In genomic region chr3:185502987-185503386, GRCh38 we compare ENCODE assay signal across 1 cellular context.
TF ChIP-seq lines count a peak whose summit lies in the region.

No MANE protein-coding gene starts in this region.

TF ChIP-seq in HepG2, 621 proteins besides CTCF, POLR2A, EP300 and RAD21:
- TF ChIP-seq ZNF292 (CRISPR knock-in tag; IDR thresholded peaks at IDR 0.05; ENCODE audit: borderline replicate concordance, low read depth) = 0 out of 2 replicates have a peak, but pooled peaks have one; percentile 29
- TF ChIP-seq ZNF605 (CRISPR knock-in tag; IDR thresholded peaks at IDR 0.05) = 0 out of 2 replicates have a peak, but pooled peaks have one; percentile 49
- TF ChIP-seq HNF4A (CRISPR knock-in tag; IDR thresholded peaks at IDR 0.05) = peak; percentile 24; the same call in 1 of the 2 replicates
- peak; percentile 78; the same call in 1 of the 2 replicates for TF ChIP-seq MEF2D (CRISPR knock-in tag; IDR thresholded peaks at IDR 0.05)
- TF ChIP-seq, protein P1, sequence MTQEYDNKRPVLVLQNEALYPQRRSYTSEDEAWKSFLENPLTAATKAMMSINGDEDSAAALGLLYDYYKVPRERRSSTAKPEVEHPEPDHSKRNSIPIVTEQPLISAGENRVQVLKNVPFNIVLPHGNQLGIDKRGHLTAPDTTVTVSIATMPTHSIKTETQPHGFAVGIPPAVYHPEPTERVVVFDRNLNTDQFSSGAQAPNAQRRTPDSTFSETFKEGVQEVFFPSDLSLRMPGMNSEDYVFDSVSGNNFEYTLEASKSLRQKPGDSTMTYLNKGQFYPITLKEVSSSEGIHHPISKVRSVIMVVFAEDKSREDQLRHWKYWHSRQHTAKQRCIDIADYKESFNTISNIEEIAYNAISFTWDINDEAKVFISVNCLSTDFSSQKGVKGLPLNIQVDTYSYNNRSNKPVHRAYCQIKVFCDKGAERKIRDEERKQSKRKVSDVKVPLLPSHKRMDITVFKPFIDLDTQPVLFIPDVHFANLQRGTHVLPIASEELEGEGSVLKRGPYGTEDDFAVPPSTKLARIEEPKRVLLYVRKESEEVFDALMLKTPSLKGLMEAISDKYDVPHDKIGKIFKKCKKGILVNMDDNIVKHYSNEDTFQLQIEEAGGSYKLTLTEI (CRISPR knock-in tag; conservative IDR thresholded peaks at IDR 0.05) = no peak
